8 cellular contexts compared by ENCODE assay signal in the genomic region with DNA sequence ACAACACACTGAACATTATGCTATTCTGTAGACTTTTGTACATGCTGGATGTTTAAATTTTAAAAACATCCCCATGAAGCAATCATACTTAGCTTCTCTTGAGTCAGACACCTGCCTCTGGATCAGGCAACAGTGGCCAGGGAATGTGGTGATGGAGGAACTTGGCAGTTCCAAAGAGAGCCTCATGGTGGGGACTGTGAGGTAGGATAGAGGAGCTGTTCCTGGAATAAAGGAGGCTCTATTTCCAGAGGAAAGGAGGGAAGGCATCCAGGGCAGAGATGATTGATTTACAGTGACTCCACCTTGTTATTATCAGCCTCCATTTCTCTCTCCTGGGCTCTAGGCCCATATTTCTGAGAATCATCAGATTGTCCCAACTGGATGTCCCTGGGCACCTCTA. TPM values are rescaled to one million over a fixed set of nuclear protein-coding genes. Genes with fewer than 3 reads are reported as not detected.
DNase-seq lines count a peak whose midpoint lies in the region; ATAC-seq and TF ChIP-seq lines count a peak whose summit lies in the region.

No MANE protein-coding gene starts in this region.

- H3K9me3 ChIP-seq in thoracic aorta: no peaks in the 10 kb centered on the region

- no peaks in the 10 kb centered on the region for H3K36me3 ChIP-seq in thoracic aorta

- DNase-seq in NCI-H1436 (lab: John Stamatoyannopoulos, UW) (peak; percentile 5), NCI-H1436 treated with DMSO at 0.1 percent for 48 hours (lab: John Stamatoyannopoulos, UW) (no peak), iPS-NIHi11 (ENCODE audit: low spot score) (peak; percentile 29), thoracic aorta (ENCODE audit: low spot score) (no peak), GM19238 (ENCODE audit: insufficient read length, low spot score) (no peak)

- no peak overlapping the region for H3K4me3 ChIP-seq in thoracic aorta

- peak; percentile 83 for TF ChIP-seq CTCF in VCaP (conservative IDR thresholded peaks at IDR 0.05)
- TF ChIP-seq CTCF in thoracic aorta (IDR thresholded peaks at IDR 0.05): peak; percentile 19

- no peaks in the 10 kb centered on the region for H3K4me1 ChIP-seq in thoracic aorta (ENCODE audit: control insufficient read depth in 1 of 2, low read depth in 2 of 2)

- no peaks in the 10 kb centered on the region for H3K27me3 ChIP-seq in thoracic aorta (replicated peaks; ENCODE audit: insufficient read depth)

- no peak overlapping the region for H3K27ac ChIP-seq in VCaP
- H3K27ac ChIP-seq in thoracic aorta: no peak overlapping the region

- ATAC-seq in thoracic aorta (ENCODE audit: insufficient number of reproducible peaks, low FRiP score, low read depth) (no peak), HG03097 (IDR thresholded peaks at IDR 0.05; ENCODE audit: low FRiP score, unreplicated experiment) (no peak), GM19463 (IDR thresholded peaks at IDR 0.05; ENCODE audit: unreplicated experiment) (no peak)

RNA-seq across cellular contexts. Expression of a gene that starts 35.0 kb away (rescaled TPM):
- 1 to 10 TPM; 1.6 to 3.0 TPM for total RNA-seq in thoracic aorta

Comparison
In these comparisons a context has a peak if more than half of its experiments do, and no peak if none do; other contexts are left out.
1. DNase-seq: peak in NCI-H1436 (single experiment) and iPS-NIHi11 (single experiment); none in NCI-H1436 treated with DMSO at 0.1 percent for 48 hours (single experiment), thoracic aorta (single experiment) and GM19238 (single experiment).